1 cellular context compared by ENCODE assay signal in genomic region chr10:86399879-86400704, GRCh38.
TF ChIP-seq lines count a peak whose summit lies in the region.

No MANE protein-coding gene starts in this region.

TF ChIP-seq in HepG2, 621 proteins besides CTCF, POLR2A, EP300 and RAD21 (continued from another document and continues in another):
- TF ChIP-seq, protein P1, sequence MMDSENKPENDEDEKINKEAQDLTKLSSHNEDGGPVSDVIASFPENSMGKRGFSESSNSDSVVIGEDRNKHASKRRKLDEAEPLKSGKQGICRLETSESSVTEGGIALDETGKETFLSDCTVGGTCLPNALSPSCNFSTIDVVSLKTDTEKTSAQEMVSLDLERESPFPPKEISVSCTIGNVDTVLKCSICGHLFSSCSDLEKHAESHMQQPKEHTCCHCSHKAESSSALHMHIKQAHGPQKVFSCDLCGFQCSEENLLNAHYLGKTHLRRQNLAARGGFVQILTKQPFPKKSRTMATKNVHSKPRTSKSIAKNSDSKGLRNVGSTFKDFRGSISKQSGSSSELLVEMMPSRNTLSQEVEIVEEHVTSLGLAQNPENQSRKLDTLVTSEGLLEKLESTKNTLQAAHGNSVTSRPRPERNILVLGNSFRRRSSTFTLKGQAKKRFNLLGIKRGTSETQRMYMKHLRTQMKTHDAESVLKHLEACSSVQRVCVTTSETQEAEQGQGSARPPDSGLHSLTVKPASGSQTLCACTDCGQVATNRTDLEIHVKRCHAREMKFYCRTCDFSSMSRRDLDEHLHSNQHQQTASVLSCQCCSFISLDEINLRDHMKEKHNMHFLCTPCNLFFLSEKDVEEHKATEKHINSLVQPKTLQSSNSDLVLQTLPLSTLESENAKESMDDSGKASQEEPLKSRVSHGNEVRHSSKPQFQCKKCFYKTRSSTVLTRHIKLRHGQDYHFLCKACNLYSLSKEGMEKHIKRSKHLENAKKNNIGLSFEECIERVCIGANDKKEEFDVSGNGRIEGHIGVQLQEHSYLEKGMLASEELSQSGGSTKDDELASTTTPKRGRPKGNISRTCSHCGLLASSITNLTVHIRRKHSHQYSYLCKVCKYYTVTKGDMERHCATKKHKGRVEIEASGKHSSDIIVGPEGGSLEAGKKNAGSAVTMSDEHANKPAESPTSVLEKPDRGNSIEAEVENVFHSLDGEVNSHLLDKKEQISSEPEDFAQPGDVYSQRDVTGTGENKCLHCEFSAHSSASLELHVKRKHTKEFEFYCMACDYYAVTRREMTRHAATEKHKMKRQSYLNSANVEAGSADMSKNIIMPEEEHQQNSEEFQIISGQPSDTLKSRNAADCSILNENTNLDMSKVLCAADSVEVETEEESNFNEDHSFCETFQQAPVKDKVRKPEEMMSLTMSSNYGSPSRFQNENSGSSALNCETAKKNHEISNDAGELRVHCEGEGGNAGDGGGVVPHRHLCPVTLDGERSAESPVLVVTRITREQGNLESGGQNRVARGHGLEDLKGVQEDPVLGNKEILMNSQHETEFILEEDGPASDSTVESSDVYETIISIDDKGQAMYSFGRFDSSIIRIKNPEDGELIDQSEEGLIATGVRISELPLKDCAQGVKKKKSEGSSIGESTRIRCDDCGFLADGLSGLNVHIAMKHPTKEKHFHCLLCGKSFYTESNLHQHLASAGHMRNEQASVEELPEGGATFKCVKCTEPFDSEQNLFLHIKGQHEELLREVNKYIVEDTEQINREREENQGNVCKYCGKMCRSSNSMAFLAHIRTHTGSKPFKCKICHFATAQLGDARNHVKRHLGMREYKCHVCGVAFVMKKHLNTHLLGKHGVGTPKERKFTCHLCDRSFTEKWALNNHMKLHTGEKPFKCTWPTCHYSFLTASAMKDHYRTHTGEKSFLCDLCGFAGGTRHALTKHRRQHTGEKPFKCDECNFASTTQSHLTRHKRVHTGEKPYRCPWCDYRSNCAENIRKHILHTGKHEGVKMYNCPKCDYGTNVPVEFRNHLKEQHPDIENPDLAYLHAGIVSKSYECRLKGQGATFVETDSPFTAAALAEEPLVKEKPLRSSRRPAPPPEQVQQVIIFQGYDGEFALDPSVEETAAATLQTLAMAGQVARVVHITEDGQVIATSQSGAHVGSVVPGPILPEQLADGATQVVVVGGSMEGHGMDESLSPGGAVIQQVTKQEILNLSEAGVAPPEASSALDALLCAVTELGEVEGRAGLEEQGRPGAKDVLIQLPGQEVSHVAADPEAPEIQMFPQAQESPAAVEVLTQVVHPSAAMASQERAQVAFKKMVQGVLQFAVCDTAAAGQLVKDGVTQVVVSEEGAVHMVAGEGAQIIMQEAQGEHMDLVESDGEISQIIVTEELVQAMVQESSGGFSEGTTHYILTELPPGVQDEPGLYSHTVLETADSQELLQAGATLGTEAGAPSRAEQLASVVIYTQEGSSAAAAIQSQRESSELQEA (CRISPR knock-in tag; IDR thresholded peaks at IDR 0.05; ENCODE audit: not compliant biosample characterization) = peak; percentile 73
- TF ChIP-seq ZBTB3 (CRISPR knock-in tag; IDR thresholded peaks at IDR 0.05; ENCODE audit: borderline replicate concordance, low read depth) (no peak; the same call in 1 of the 2 replicates), MTA3 (CRISPR knock-in tag; IDR thresholded peaks at IDR 0.05) (no peak), ZNF362 (CRISPR knock-in tag; IDR thresholded peaks at IDR 0.05; ENCODE audit: borderline replicate concordance) (peak; percentile 59), ZNF782 (CRISPR knock-in tag; IDR thresholded peaks at IDR 0.05; ENCODE audit: borderline replicate concordance) (peak; percentile 28; the same call in 1 of the 2 replicates), MBD4 (IDR thresholded peaks at IDR 0.05; ENCODE audit: borderline replicate concordance, low read length) (no peak), ZC3H4 (CRISPR knock-in tag; IDR thresholded peaks at IDR 0.05; ENCODE audit: borderline replicate concordance) (no peak), FOXO4 (CRISPR knock-in tag; conservative IDR thresholded peaks at IDR 0.05) (0 out of 2 replicates have a peak, but pooled peaks have one; percentile 89), ZNF232 (CRISPR knock-in tag; IDR thresholded peaks at IDR 0.05; ENCODE audit: borderline replicate concordance) (peak; percentile 13; the same call in 1 of the 2 replicates), ASH2L (IDR thresholded peaks at IDR 0.05; ENCODE audit: insufficient read length, low read depth, low read length) (peak; percentile 90), ZBTB20 (CRISPR knock-in tag; IDR thresholded peaks at IDR 0.05; ENCODE audit: borderline replicate concordance, low read depth) (no peak), NCOR1 (IDR thresholded peaks at IDR 0.05; ENCODE audit: borderline replicate concordance, low read length) (0 out of 2 replicates have a peak, but pooled peaks have one; percentile 11), ZNF263 (CRISPR knock-in tag; IDR thresholded peaks at IDR 0.05) (peak; percentile 93), ZNF792 (CRISPR knock-in tag; IDR thresholded peaks at IDR 0.05) (peak; percentile 98), SALL2 (CRISPR knock-in tag; IDR thresholded peaks at IDR 0.05) (no peak; the same call in 1 of the 2 replicates), MLX (CRISPR knock-in tag; IDR thresholded peaks at IDR 0.05) (peak; percentile 50; the same call in 1 of the 2 replicates), ZNF678 (CRISPR knock-in tag; IDR thresholded peaks at IDR 0.05) (no peak), ZNF768 (CRISPR knock-in tag; IDR thresholded peaks at IDR 0.05) (no peak; the same call in 1 of the 2 replicates), ZNF350 (CRISPR knock-in tag; IDR thresholded peaks at IDR 0.05; ENCODE audit: borderline replicate concordance, low read depth) (peak; percentile 64; the same call in 1 of the 2 replicates), FOXJ3 (CRISPR knock-in tag; IDR thresholded peaks at IDR 0.05; ENCODE audit: borderline replicate concordance) (peak; percentile 40; the same call in 1 of the 2 replicates), RORA (CRISPR knock-in tag; IDR thresholded peaks at IDR 0.05) (no peak), TAF1 (CRISPR knock-in tag; IDR thresholded peaks at IDR 0.05) (peak; percentile 67), CHD4 (IDR thresholded peaks at IDR 0.05; ENCODE audit: borderline replicate concordance, low read length) (no peak), ZNF274 (CRISPR knock-in tag; IDR thresholded peaks at IDR 0.05) (peak; percentile 68; the same call in 1 of the 2 replicates), GATAD2A (CRISPR knock-in tag; IDR thresholded peaks at IDR 0.05) (peak; percentile 78), PAF1 (CRISPR knock-in tag; IDR thresholded peaks at IDR 0.05) (no peak), RFXANK (CRISPR knock-in tag; IDR thresholded peaks at IDR 0.05) (no peak), MATR3 (CRISPR knock-in tag; IDR thresholded peaks at IDR 0.05) (no peak), SOX13 (IDR thresholded peaks at IDR 0.05) (no peak; the same call in 1 of the 2 replicates), SOX13 (CRISPR knock-in tag; conservative IDR thresholded peaks at IDR 0.05 in 1 of 2, IDR thresholded peaks at IDR 0.05 in 1 of 2) (peak in 1 of 2 experiments; percentile 43; a peak in 1 of 4 replicates), HINFP (CRISPR knock-in tag; IDR thresholded peaks at IDR 0.05; ENCODE audit: low read depth) (0 out of 2 replicates have a peak, but pooled peaks have one; percentile 31), NAIF1 (CRISPR knock-in tag; IDR thresholded peaks at IDR 0.05; ENCODE audit: borderline replicate concordance) (peak; percentile 67; the same call in 1 of the 2 replicates), ZNF616 (CRISPR knock-in tag; IDR thresholded peaks at IDR 0.05; ENCODE audit: low read depth) (peak; percentile 45; the same call in 1 of the 2 replicates), TCF7L2 (IDR thresholded peaks at IDR 0.05; ENCODE audit: low read depth, low read length) (no peak), ZNF615 (CRISPR knock-in tag; IDR thresholded peaks at IDR 0.05; ENCODE audit: borderline replicate concordance) (no peak), ZFAT (CRISPR knock-in tag; conservative IDR thresholded peaks at IDR 0.05) (no peak), ZNF33A (CRISPR knock-in tag; IDR thresholded peaks at IDR 0.05; ENCODE audit: borderline replicate concordance) (no peak), ZNF563 (CRISPR knock-in tag; IDR thresholded peaks at IDR 0.05) (no peak), ZNF317 (CRISPR knock-in tag; IDR thresholded peaks at IDR 0.05) (peak; percentile 40; the same call in 1 of the 2 replicates), NCOA5 (CRISPR knock-in tag; IDR thresholded peaks at IDR 0.05) (no peak), ZNF282 (IDR thresholded peaks at IDR 0.05; ENCODE audit: partially characterized antibody) (no peak), MLXIP (CRISPR knock-in tag; IDR thresholded peaks at IDR 0.05; ENCODE audit: borderline replicate concordance) (no peak), MED8 (CRISPR knock-in tag; IDR thresholded peaks at IDR 0.05; ENCODE audit: insufficient replicate concordance) (peak; percentile 74), FOXP4 (CRISPR knock-in tag; IDR thresholded peaks at IDR 0.05) (peak; percentile 51; the same call in 1 of the 2 replicates), FOXA3 (CRISPR knock-in tag; IDR thresholded peaks at IDR 0.05) (peak; percentile 51)
- TF ChIP-seq, protein P2, sequence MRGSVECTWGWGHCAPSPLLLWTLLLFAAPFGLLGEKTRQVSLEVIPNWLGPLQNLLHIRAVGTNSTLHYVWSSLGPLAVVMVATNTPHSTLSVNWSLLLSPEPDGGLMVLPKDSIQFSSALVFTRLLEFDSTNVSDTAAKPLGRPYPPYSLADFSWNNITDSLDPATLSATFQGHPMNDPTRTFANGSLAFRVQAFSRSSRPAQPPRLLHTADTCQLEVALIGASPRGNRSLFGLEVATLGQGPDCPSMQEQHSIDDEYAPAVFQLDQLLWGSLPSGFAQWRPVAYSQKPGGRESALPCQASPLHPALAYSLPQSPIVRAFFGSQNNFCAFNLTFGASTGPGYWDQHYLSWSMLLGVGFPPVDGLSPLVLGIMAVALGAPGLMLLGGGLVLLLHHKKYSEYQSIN (CRISPR knock-in tag; IDR thresholded peaks at IDR 0.05; ENCODE audit: borderline replicate concordance) = peak; percentile 77; the same call in 1 of the 2 replicates
